In genomic region chr5:150672237-150672883, GRCh38 we compare ENCODE assay signal across 8 cellular contexts. TPM values are rescaled to one million over a fixed set of nuclear protein-coding genes. Genes with fewer than 3 reads are reported as not detected.
DNase-seq lines count a peak whose midpoint lies in the region; ATAC-seq and TF ChIP-seq lines count a peak whose summit lies in the region.

No MANE protein-coding gene starts in this region.

- H3K4me1 ChIP-seq in heart left ventricle, result peaks cover 6 to 48% (median 33%) of the 10 kb centered on the region in 12 donors

- peak; percentile 7 to 73 (median 42) for ATAC-seq in heart left ventricle
- no peak for ATAC-seq in GM21576 (IDR thresholded peaks at IDR 0.05; ENCODE audit: unreplicated experiment)
- no peak for ATAC-seq in HG02970 (IDR thresholded peaks at IDR 0.05; ENCODE audit: low FRiP score, unreplicated experiment)

- H3K9me3 ChIP-seq in heart left ventricle, result no peaks in the 10 kb centered on the region

- peak overlapping the region; percentile 46 to 73 (median 56) for H3K4me3 ChIP-seq in heart left ventricle

- TF ChIP-seq CTCF in heart left ventricle (IDR thresholded peaks at IDR 0.05), result no peak
- no peak for TF ChIP-seq CTCF in progenitor cell of endocrine pancreas (IDR thresholded peaks at IDR 0.05; ENCODE audit: unreplicated experiment)

- no peaks in the 10 kb centered on the region for H3K9me3 Mint-ChIP-seq in activated T-helper 2 cell treated with anti-CD3 and anti-CD28 coated beads, Interferon-gamma antibody, Interleukin-2, Interleukin-4, amounts not matched to agents 10 μg/mL and 5 μg/mL and 100 μg/mL, durations not matched to agents 14 hours and 24 hours and 36 hours
- H3K9me3 Mint-ChIP-seq in progenitor cell of endocrine pancreas (ENCODE audit: low read depth), result no peaks in the 10 kb centered on the region

- intact Hi-C loops in activated T-helper 2 cell treated with anti-CD3 and anti-CD28 coated beads, Interferon-gamma antibody, Interleukin-2, Interleukin-4, amounts not matched to agents 10 μg/mL and 5 μg/mL and 100 μg/mL, durations not matched to agents 14 hours and 24 hours and 36 hours (cut with micrococcal nuclease), result no loop called here
- intact Hi-C loops in heart left ventricle (cut with DNase I), result loop anchor here in 1 of 10 donors (5.0 kb wide), 1 partner anchor 110 kb away; no protein-coding TSS in a partner anchor

- DNase-seq in CMK (ENCODE audit: low read depth), result peak; percentile 9
- peak; percentile 49 for DNase-seq in HuH-7 (ENCODE audit: low spot score)
- no peak for DNase-seq in activated T-helper 2 cell treated with anti-CD3 and anti-CD28 coated beads, Interferon-gamma antibody, Interleukin-2, Interleukin-4, amounts not matched to agents 10 μg/mL and 5 μg/mL and 100 μg/mL, durations not matched to agents 14 hours and 24 hours and 36 hours (ENCODE audit: low spot score)
- DNase-seq in heart left ventricle, result peak; percentile 59 to 75 (median 68)
- DNase-seq in progenitor cell of endocrine pancreas (ENCODE audit: low spot score, unreplicated experiment), result no peak
- DNase-seq in cerebellum (ENCODE audit: low spot score), result no peak

- no peak for TF ChIP-seq POLR2A in heart left ventricle (IDR thresholded peaks at IDR 0.05)

- H3K27ac Mint-ChIP-seq in activated T-helper 2 cell treated with anti-CD3 and anti-CD28 coated beads, Interferon-gamma antibody, Interleukin-2, Interleukin-4, amounts not matched to agents 10 μg/mL and 5 μg/mL and 100 μg/mL, durations not matched to agents 14 hours and 24 hours and 36 hours, result no peak overlapping the region
- H3K27ac Mint-ChIP-seq in progenitor cell of endocrine pancreas, result no peak overlapping the region

- H3K4me1 Mint-ChIP-seq in activated T-helper 2 cell treated with anti-CD3 and anti-CD28 coated beads, Interferon-gamma antibody, Interleukin-2, Interleukin-4, amounts not matched to agents 10 μg/mL and 5 μg/mL and 100 μg/mL, durations not matched to agents 14 hours and 24 hours and 36 hours (ENCODE audit: low read depth), result peaks cover 7% of the 10 kb centered on the region
- H3K4me1 Mint-ChIP-seq in progenitor cell of endocrine pancreas (ENCODE audit: low read depth), result no peaks in the 10 kb centered on the region

- H3K4me3 Mint-ChIP-seq in activated T-helper 2 cell treated with anti-CD3 and anti-CD28 coated beads, Interferon-gamma antibody, Interleukin-2, Interleukin-4, amounts not matched to agents 10 μg/mL and 5 μg/mL and 100 μg/mL, durations not matched to agents 14 hours and 24 hours and 36 hours (ENCODE audit: low read depth), result peak overlapping the region; percentile 67
- H3K4me3 Mint-ChIP-seq in progenitor cell of endocrine pancreas (ENCODE audit: low read depth), result peak overlapping the region; percentile 73

- 1 to 9% (median 5%) methylated on average over 21 to 38 of the region's 38 CpGs for WGBS in heart left ventricle, 4 donors

- peak overlapping the region in 9 of 12 donors; percentile 23 to 90 (median 74) for H3K27ac ChIP-seq in heart left ventricle

- H3K36me3 Mint-ChIP-seq in activated T-helper 2 cell treated with anti-CD3 and anti-CD28 coated beads, Interferon-gamma antibody, Interleukin-2, Interleukin-4, amounts not matched to agents 10 μg/mL and 5 μg/mL and 100 μg/mL, durations not matched to agents 14 hours and 24 hours and 36 hours (ENCODE audit: low read depth), result no peaks in the 10 kb centered on the region
- H3K36me3 Mint-ChIP-seq in progenitor cell of endocrine pancreas (ENCODE audit: insufficient read depth), result no peaks in the 10 kb centered on the region

- peaks cover 0 to 10% (median 0%) of the 10 kb centered on the region in 9 donors for H3K27me3 ChIP-seq in heart left ventricle

- H3K27me3 Mint-ChIP-seq in activated T-helper 2 cell treated with anti-CD3 and anti-CD28 coated beads, Interferon-gamma antibody, Interleukin-2, Interleukin-4, amounts not matched to agents 10 μg/mL and 5 μg/mL and 100 μg/mL, durations not matched to agents 14 hours and 24 hours and 36 hours (ENCODE audit: low read depth), result peaks cover 27% of the 10 kb centered on the region
- H3K27me3 Mint-ChIP-seq in progenitor cell of endocrine pancreas, result peaks cover 23% of the 10 kb centered on the region

- H3K36me3 ChIP-seq in heart left ventricle, result no peaks in the 10 kb centered on the region

RNA-seq across cellular contexts. Expression of gene MYOZ3, which starts 11.3 kb away (rescaled TPM):
- 0.09 TPM in 2 replicates for total RNA-seq in activated T-helper 2 cell treated with anti-CD3 and anti-CD28 coated beads, Interferon-gamma antibody, Interleukin-2, Interleukin-4, amounts not matched to agents 10 μg/mL and 5 μg/mL and 100 μg/mL, durations not matched to agents 14 hours and 24 hours and 36 hours
- total RNA-seq in heart left ventricle (10 to 100 TPM in 1 of 9 donors, 1 to 10 TPM in 8; 1.8 to 10.2 (median 5.1) TPM), progenitor cell of endocrine pancreas (2.9 and 3.1 TPM in 2 replicates), cerebellum (1.8 TPM)
- polyA plus RNA-seq in heart left ventricle, result 1 to 10 TPM; 1.2 to 4.6 TPM

RNA-seq across cellular contexts. Expression of gene RBM22, which starts 28.5 kb away (rescaled TPM):
- total RNA-seq in activated T-helper 2 cell treated with anti-CD3 and anti-CD28 coated beads, Interferon-gamma antibody, Interleukin-2, Interleukin-4, amounts not matched to agents 10 μg/mL and 5 μg/mL and 100 μg/mL, durations not matched to agents 14 hours and 24 hours and 36 hours, result 65.2 and 71.7 TPM in 2 replicates
- total RNA-seq in heart left ventricle (10 to 100 TPM; 23.5 to 42.3 (median 28.0) TPM), progenitor cell of endocrine pancreas (58.1 and 59.1 TPM in 2 replicates), cerebellum (35.5 TPM)
- 10 to 100 TPM; 19.2 to 24.6 TPM for polyA plus RNA-seq in heart left ventricle

RNA-seq across cellular contexts. Expression of gene SYNPO, which starts 31.9 kb away (rescaled TPM):
- 0.11 TPM in 1 of 2 replicates, not detected in the other for total RNA-seq in activated T-helper 2 cell treated with anti-CD3 and anti-CD28 coated beads, Interferon-gamma antibody, Interleukin-2, Interleukin-4, amounts not matched to agents 10 μg/mL and 5 μg/mL and 100 μg/mL, durations not matched to agents 14 hours and 24 hours and 36 hours
- total RNA-seq in heart left ventricle, result 100 to 1,000 TPM; 444 to 782 (median 590) TPM
- polyA plus RNA-seq in heart left ventricle, result 100 to 1,000 TPM; 304 to 791 TPM
- 1.4 and 1.5 TPM in 2 replicates for total RNA-seq in progenitor cell of endocrine pancreas
- total RNA-seq in cerebellum, result 1.4 TPM

Comparison
In these comparisons a context has a peak if more than half of its experiments do, and no peak if none do; other contexts are left out.
1. DNase-seq: peak in CMK (single experiment), HuH-7 (single experiment) and heart left ventricle (5 of 5); none in activated T-helper 2 cell treated with anti-CD3 and anti-CD28 coated beads, Interferon-gamma antibody, Interleukin-2, Interleukin-4, amounts not matched to agents 10 μg/mL and 5 μg/mL and 100 μg/mL, durations not matched to agents 14 hours and 24 hours and 36 hours (single experiment), progenitor cell of endocrine pancreas (single experiment) and cerebellum (single experiment).
2. ATAC-seq: peak in heart left ventricle (4 of 4); none in GM21576 (single experiment) and HG02970 (single experiment).
3. RNA of gene SYNPO, which starts 31.9 kb away (total RNA-seq): 444 to 782 TPM in heart left ventricle; 1.4 to 1.5 TPM in progenitor cell of endocrine pancreas, 1.4 TPM in cerebellum (single experiment) and 0.11 TPM in activated T-helper 2 cell treated with anti-CD3 and anti-CD28 coated beads, Interferon-gamma antibody, Interleukin-2, Interleukin-4, amounts not matched to agents 10 μg/mL and 5 μg/mL and 100 μg/mL, durations not matched to agents 14 hours and 24 hours and 36 hours; every median in the first group is over 100 times any median in the second.